20 cellular contexts compared by ENCODE assay signal in the genomic region with DNA sequence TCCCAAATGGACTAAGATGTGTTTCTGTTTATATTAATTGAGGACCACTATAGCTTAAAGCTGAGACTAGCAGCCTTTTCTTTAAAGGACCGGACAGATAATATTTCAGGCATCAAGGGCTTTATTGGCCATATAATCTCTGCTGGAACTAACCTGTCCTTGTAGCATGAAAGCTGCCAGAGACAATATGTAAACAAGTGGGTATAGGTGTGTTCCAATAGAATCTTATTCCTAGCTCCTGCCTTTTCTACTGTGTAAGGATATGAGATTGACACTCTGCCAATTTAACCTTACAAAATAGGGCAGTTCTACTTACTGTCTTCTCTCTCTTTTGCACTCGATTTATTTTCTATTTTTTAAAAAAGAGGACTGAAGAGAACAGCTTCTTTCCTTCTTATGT.
DNase-seq lines count a peak whose midpoint lies in the region; ATAC-seq and TF ChIP-seq lines count a peak whose summit lies in the region.
"Had no signal": no experiment of that assay in that cellular context is flagged by ENCODE, and none has a peak within 500 bp of the region (broad histone marks: within the 10 kb centered on the region; RNA-seq: fewer than 3 reads in every experiment).

No MANE protein-coding gene starts in this region.

- H3K9me3 ChIP-seq in OCI-LY1 (ENCODE audit: low read length) (no peaks in the 10 kb centered on the region), thymus (ENCODE audit: control insufficient read depth) (no peaks in the 10 kb centered on the region)
- H3K9me3 ChIP-seq in CD8-positive, alpha-beta T cell (ENCODE audit: low read length): no peaks in the 10 kb centered on the region

- H2AFZ ChIP-seq in OCI-LY1 (ENCODE audit: low read length): no peak overlapping the region

- no peaks in the 10 kb centered on the region for H3K27me3 Mint-ChIP-seq in HFFc6 (ENCODE audit: insufficient read depth)
- H3K27me3 Mint-ChIP-seq in CD8-positive, alpha-beta T cell (ENCODE audit: low read depth): no peaks in the 10 kb centered on the region
- no peaks in the 10 kb centered on the region for H3K27me3 Mint-ChIP-seq in natural killer cell (ENCODE audit: low read depth in 2 of 2)

- H3K4me2 ChIP-seq in OCI-LY1 (ENCODE audit: low read length): peak overlapping the region; percentile 68

- H3K4me3 ChIP-seq in OCI-LY1 (ENCODE audit: low read depth, low read length, poor library complexity, severe bottlenecking): peak overlapping the region; percentile 55
- peak overlapping the region; percentile 19 for H3K4me3 ChIP-seq in thymus (ENCODE audit: low read length)
- H3K4me3 ChIP-seq in CD8-positive, alpha-beta T cell (ENCODE audit: low read depth, low read length): no peak overlapping the region

- H3K9me2 ChIP-seq in OCI-LY1 (ENCODE audit: low read depth, low read length): no peaks in the 10 kb centered on the region

- H3K27ac ChIP-seq in OCI-LY1 (ENCODE audit: low read depth, low read length, poor library complexity, severe bottlenecking): peak overlapping the region; percentile 95
- H3K27ac ChIP-seq in thymus (ENCODE audit: low read depth): peak overlapping the region; percentile 90
- H3K27ac ChIP-seq in CD8-positive, alpha-beta T cell (ENCODE audit: low read depth, low read length): no peak overlapping the region
- H3K27ac ChIP-seq: C4-2B had no signal

- POLR2A ChIA-PET in CD8-positive, alpha-beta T cell (lab: Charles Lee): no interaction called here

- intact Hi-C loops in left colon (cut with DNase I, micrococcal nuclease) (no loop called here), natural killer cell (cut with micrococcal nuclease) (no loop called here)
- intact Hi-C loops in CD8-positive, alpha-beta T cell (cut with DNase I, micrococcal nuclease): no loop called here

- peak overlapping the region; percentile 80; the same call in 1 of the 2 replicates for H3K9ac ChIP-seq in OCI-LY1 (ENCODE audit: low read length)

- no peaks in the 10 kb centered on the region for H3K27me3 ChIP-seq in OCI-LY1 (ENCODE audit: insufficient read depth, low read length)
- no peaks in the 10 kb centered on the region for H3K27me3 ChIP-seq in thymus (ENCODE audit: control insufficient read depth, insufficient read depth)
- no peaks in the 10 kb centered on the region for H3K27me3 ChIP-seq in CD8-positive, alpha-beta T cell (ENCODE audit: insufficient read depth, low read length)

- H3K4me1 Mint-ChIP-seq in HFFc6 (ENCODE audit: low read depth) (peaks cover 87% of the 10 kb centered on the region), natural killer cell (peaks cover 20% of the 10 kb centered on the region in 2 donors)
- peaks cover 22% of the 10 kb centered on the region for H3K4me1 Mint-ChIP-seq in CD8-positive, alpha-beta T cell (ENCODE audit: low read depth)
- H3K4me1 Mint-ChIP-seq: H9 had no signal

- no peaks in the 10 kb centered on the region for H4K20me1 ChIP-seq in OCI-LY1 (ENCODE audit: insufficient read depth, low read length)

- H3K9me3 Mint-ChIP-seq in HFFc6 (peaks cover 4% of the 10 kb centered on the region; the same call in 1 of the 2 replicates), natural killer cell (no peaks in the 10 kb centered on the region)
- H3K9me3 Mint-ChIP-seq in CD8-positive, alpha-beta T cell: no peaks in the 10 kb centered on the region
- H3K9me3 Mint-ChIP-seq: H9 had no signal

- H3K36me3 ChIP-seq in OCI-LY1 (ENCODE audit: insufficient read depth, low read length): peaks cover 16% of the 10 kb centered on the region
- no peaks in the 10 kb centered on the region for H3K36me3 ChIP-seq in thymus (ENCODE audit: control insufficient read depth, insufficient read depth)
- H3K36me3 ChIP-seq in CD8-positive, alpha-beta T cell (ENCODE audit: insufficient read depth, low read length): no peaks in the 10 kb centered on the region

- H3K4me3 Mint-ChIP-seq in HFFc6 (peak overlapping the region; percentile 14; the same call in 1 of the 2 replicates), natural killer cell (no peak overlapping the region)
- no peak overlapping the region for H3K4me3 Mint-ChIP-seq in CD8-positive, alpha-beta T cell
- H3K4me3 Mint-ChIP-seq: H9 had no signal

- no peak for DNase-seq in HFFc6
- DNase-seq in left colon: no peak
- no peak for DNase-seq in CD8-positive, alpha-beta T cell
- DNase-seq in natural killer cell: no peak
- DNase-seq: DMS79, H9, KBM-7, NCI-H1417 treated with DMSO at 0.1 percent for 48 hours, NCI-H1930, NCI-H2171, NCI-H446, NCI-H774, PC-3, RPMI8226, SIG-M5, T-helper 1 cell had no signal

- H3K27ac Mint-ChIP-seq in HFFc6 (peak overlapping the region; percentile 88), natural killer cell (no peak overlapping the region)
- H3K27ac Mint-ChIP-seq in CD8-positive, alpha-beta T cell: no peak overlapping the region
- H3K27ac Mint-ChIP-seq: H9 had no signal

- ATAC-seq in left colon: peak; percentile 75
- ATAC-seq in HG03457 (IDR thresholded peaks at IDR 0.05; ENCODE audit: unreplicated experiment): no peak
- no peak for ATAC-seq in CD8-positive, alpha-beta T cell
- ATAC-seq in natural killer cell: no peak
- ATAC-seq: PC-3 had no signal

- H3F3A ChIP-seq in OCI-LY1 (ENCODE audit: insufficient read depth, low read length): peaks cover 8% of the 10 kb centered on the region

- peaks cover 55% of the 10 kb centered on the region for H3K4me1 ChIP-seq in OCI-LY1 (ENCODE audit: insufficient read depth, low read length, severe bottlenecking)
- H3K4me1 ChIP-seq in thymus (ENCODE audit: control insufficient read depth, insufficient read depth, low read length): peaks cover 21% of the 10 kb centered on the region
- H3K4me1 ChIP-seq in CD8-positive, alpha-beta T cell (ENCODE audit: insufficient read depth, low read length): peaks cover 9% of the 10 kb centered on the region

- H3K79me2 ChIP-seq in OCI-LY1 (ENCODE audit: insufficient read depth, low read length): no peaks in the 10 kb centered on the region

- CTCF ChIA-PET in CD8-positive, alpha-beta T cell (lab: Charles Lee): no interaction called here

- H3K36me3 Mint-ChIP-seq in HFFc6 (ENCODE audit: low read depth) (peaks cover 45% of the 10 kb centered on the region), natural killer cell (no peaks in the 10 kb centered on the region)
- peaks cover 48% of the 10 kb centered on the region for H3K36me3 Mint-ChIP-seq in CD8-positive, alpha-beta T cell

- TF ChIP-seq CTCF in HFFc6 (IDR thresholded peaks at IDR 0.05): no peak
- no peak for TF ChIP-seq CTCF in OCI-LY1 (IDR thresholded peaks at IDR 0.05; ENCODE audit: low read length)
- TF ChIP-seq CTCF in CD8-positive, alpha-beta T cell (IDR thresholded peaks at IDR 0.05): no peak
- TF ChIP-seq CTCF in natural killer cell (IDR thresholded peaks at IDR 0.05): no peak

- 94% methylated on average over 2 of the region's 2 CpGs for WGBS in thymus
